8 cellular contexts compared by ENCODE assay signal in the genomic region with DNA sequence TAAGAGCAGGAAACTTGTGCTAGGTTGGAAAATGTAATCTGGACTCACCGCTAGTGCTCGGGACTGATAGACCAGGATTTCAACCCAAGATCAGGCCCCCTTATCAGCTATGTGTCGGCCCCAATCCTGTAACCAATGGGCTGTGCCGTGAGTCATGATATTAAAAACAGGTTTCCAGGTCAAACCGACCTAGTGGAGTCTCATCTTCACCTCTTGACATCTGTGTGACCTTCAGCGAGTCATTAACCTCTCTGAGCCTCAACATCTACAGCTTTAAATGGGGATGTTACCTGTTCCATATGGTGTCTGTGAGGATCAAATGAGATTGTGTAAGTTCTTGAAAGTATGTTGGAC. TPM values are rescaled to one million over a fixed set of nuclear protein-coding genes. Genes with fewer than 3 reads are reported as not detected.
DNase-seq lines count a peak whose midpoint lies in the region; ATAC-seq, FAIRE-seq and TF ChIP-seq lines count a peak whose summit lies in the region.

No MANE protein-coding gene starts in this region.

- no peaks in the 10 kb centered on the region for H3K9me3 ChIP-seq in astrocyte (ENCODE audit: insufficient read depth, low read depth, low read length)
- no peaks in the 10 kb centered on the region for H3K9me3 ChIP-seq in liver (ENCODE audit: control insufficient read depth in 4 of 4, low read length in 3 of 4)

- H3K27me3 Mint-ChIP-seq in astrocyte (ENCODE audit: low read depth, unreplicated experiment) (no peaks in the 10 kb centered on the region), type B pancreatic cell (no peaks in the 10 kb centered on the region)

- WGBS in liver, result under 1% methylated on average over 6 of the region's 6 CpGs

- H3K9ac ChIP-seq in astrocyte (ENCODE audit: low read length), result peak overlapping the region; percentile 98
- H3K9ac ChIP-seq in liver (ENCODE audit: low read depth in 1 of 2, low read length in 2 of 2), result peak overlapping the region; percentile 99 to 100

- H3K4me3 ChIP-seq in astrocyte (ENCODE audit: insufficient read depth, low read depth, low read length) (peak overlapping the region; percentile 91), liver (ENCODE audit: low read depth in 1 of 3, low read length in 3 of 3) (peak overlapping the region; percentile 57 to 100 (median 100))

- H3K4me2 ChIP-seq in astrocyte (ENCODE audit: low read length), result peak overlapping the region; percentile 96

- peak overlapping the region; percentile 73 for H2AFZ ChIP-seq in astrocyte (ENCODE audit: low read depth, low read length)

- peaks cover 79% of the 10 kb centered on the region for H3K79me2 ChIP-seq in astrocyte (ENCODE audit: insufficient read depth, low read length)

- peak; percentile 57 for DNase-seq in DMS53 (lab: John Stamatoyannopoulos, UW)
- no peak for DNase-seq in DMS53 treated with DMSO at 0.1 percent for 48 hours (lab: John Stamatoyannopoulos, UW; ENCODE audit: unreplicated experiment)
- DNase-seq in astrocyte (ENCODE audit: low read depth), result no peak
- no peak for DNase-seq in type B pancreatic cell (ENCODE audit: extremely low spot score, unreplicated experiment)
- DNase-seq in NAMALWA (ENCODE audit: low spot score), result no peak

- peaks cover 16% of the 10 kb centered on the region for H3K4me1 Mint-ChIP-seq in astrocyte (ENCODE audit: low read depth, unreplicated experiment)
- H3K4me1 Mint-ChIP-seq in type B pancreatic cell (ENCODE audit: unreplicated experiment), result peaks cover 23% of the 10 kb centered on the region

- H4K20me1 ChIP-seq in astrocyte (ENCODE audit: insufficient read depth, low read length), result peaks cover 42% of the 10 kb centered on the region

- H3K9me3 Mint-ChIP-seq in astrocyte (ENCODE audit: unreplicated experiment) (no peaks in the 10 kb centered on the region), type B pancreatic cell (no peaks in the 10 kb centered on the region)

- no peak for TF ChIP-seq RAD21 in liver (IDR thresholded peaks at IDR 0.05)

- peaks cover 20% of the 10 kb centered on the region for H3K4me1 ChIP-seq in astrocyte (ENCODE audit: insufficient read depth, low read length)
- H3K4me1 ChIP-seq in liver (ENCODE audit: control insufficient read depth in 4 of 4, insufficient read depth in 4 of 4, low read length in 3 of 4), result peaks cover 5 to 65% (median 43%) of the 10 kb centered on the region in 4 donors

- H3K36me3 Mint-ChIP-seq in astrocyte (ENCODE audit: low read depth, unreplicated experiment), result peaks cover 6% of the 10 kb centered on the region
- peaks cover 4% of the 10 kb centered on the region for H3K36me3 Mint-ChIP-seq in type B pancreatic cell

- FAIRE-seq in astrocyte (lab: Jason Lieb, UNC), result no peak

- ATAC-seq in HG03460 (IDR thresholded peaks at IDR 0.05; ENCODE audit: unreplicated experiment) (peak; percentile 1), HG03095 (IDR thresholded peaks at IDR 0.05; ENCODE audit: unreplicated experiment) (no peak)

- no peaks in the 10 kb centered on the region for H3K27me3 ChIP-seq in astrocyte (ENCODE audit: insufficient read depth, low read length)
- no peaks in the 10 kb centered on the region for H3K27me3 ChIP-seq in liver (ENCODE audit: control insufficient read depth in 4 of 4, insufficient read depth in 4 of 4, low read length in 3 of 4)

- H3K4me3 Mint-ChIP-seq in astrocyte (ENCODE audit: unreplicated experiment) (peak overlapping the region; percentile 98), type B pancreatic cell (peak overlapping the region; percentile 98)

- no peak for TF ChIP-seq CTCF in astrocyte (IDR thresholded peaks at IDR 0.05; ENCODE audit: insufficient read depth, low read depth, low read length)
- TF ChIP-seq CTCF in liver (IDR thresholded peaks at IDR 0.05; ENCODE audit: low read depth, low read length, missing input control), result no peak
- TF ChIP-seq CTCF in type B pancreatic cell (conservative IDR thresholded peaks at IDR 0.05), result no peak

- H3K27ac ChIP-seq in astrocyte (ENCODE audit: low read depth, low read length) (peak overlapping the region; percentile 97), liver (ENCODE audit: low read depth in 1 of 2, low read length in 2 of 2) (peak overlapping the region; percentile 96)

- H3K27ac Mint-ChIP-seq in astrocyte (ENCODE audit: unreplicated experiment) (peak overlapping the region; percentile 91), type B pancreatic cell (peak overlapping the region; percentile 87)

- peaks cover 30% of the 10 kb centered on the region for H3K36me3 ChIP-seq in astrocyte (ENCODE audit: insufficient read depth, low read length)
- peaks cover 2 to 12% (median 6%) of the 10 kb centered on the region in 4 donors for H3K36me3 ChIP-seq in liver (ENCODE audit: control insufficient read depth in 4 of 4, insufficient read depth in 3 of 4, low read depth in 1 of 4, low read length in 3 of 4)

TF ChIP-seq in liver, 16 proteins besides CTCF, POLR2A, EP300 and RAD21:
- no peak for TF ChIP-seq FOXA1 (IDR thresholded peaks at IDR 0.05)
TF ChIP-seq in liver: peak in this region for 0.

RNA-seq across cellular contexts. Expression of a gene that starts 0.5 kb away (rescaled TPM):
- 57.8 TPM in 2 replicates for total RNA-seq in astrocyte
- 10 to 100 TPM in 1 of 2 donors, 1 to 10 TPM in 1; 6.8 to 38.9 TPM for total RNA-seq in liver
- 10 to 100 TPM; 22.0 to 38.0 TPM for polyA plus RNA-seq in liver
- 35.5 and 64.3 TPM in 2 replicates for total RNA-seq in type B pancreatic cell (ENCODE audit: low replicate concordance)

RNA-seq across cellular contexts. Expression of a gene that starts 0.7 kb away (rescaled TPM):
- total RNA-seq in astrocyte (7.9 and 9.6 TPM in 2 replicates), liver (1 to 10 TPM; 3.3 to 6.5 TPM), type B pancreatic cell (ENCODE audit: low replicate concordance) (14.2 and 18.4 TPM in 2 replicates)
- polyA plus RNA-seq in liver, result 10 to 100 TPM in 1 of 2 donors, 1 to 10 TPM in 1; 7.6 to 11.0 TPM
